Comparison of ENCODE assay signal across 16 cellular contexts in genomic region chr12:44223736-44224135, GRCh38.
A peak's percentile ranks its signal among the peaks of the same experiment; 100 is the strongest.
DNase-seq lines count a peak whose midpoint lies in the region; ATAC-seq and TF ChIP-seq lines count a peak whose summit lies in the region.
"Had no signal": no experiment of that assay in that cellular context is flagged by ENCODE, and none has a peak within 500 bp of the region (broad histone marks: within the 10 kb centered on the region; RNA-seq: fewer than 3 reads in every experiment).

No MANE protein-coding gene starts in this region.

- WGBS in testis, 2 donors = 17 to 51% methylated on average over 2 of the region's 2 CpGs
- WGBS in aorta, 2 donors = 30 to 37% methylated on average over 2 of the region's 2 CpGs

- no peaks in the 10 kb centered on the region for H3K27me3 ChIP-seq in testis
- no peaks in the 10 kb centered on the region for H3K27me3 ChIP-seq in aorta (ENCODE audit: control insufficient read depth in 1 of 2, insufficient read depth in 2 of 2, low read length in 1 of 2)
- H3K27me3 ChIP-seq: BE2C had no signal

- TF ChIP-seq CTCF in fibroblast of the aortic adventitia (IDR thresholded peaks at IDR 0.05; ENCODE audit: insufficient read depth, low read length) (no peak), testis (IDR thresholded peaks at IDR 0.05) (no peak)

- H3K4me1 ChIP-seq in testis (peaks cover 13% of the 10 kb centered on the region), aorta (ENCODE audit: control insufficient read depth in 1 of 2, insufficient read depth in 2 of 2, low read length in 2 of 2) (peaks cover 0 to 6% of the 10 kb centered on the region in 2 donors)
- H3K4me1 ChIP-seq: BE2C, Caco-2 had no signal

- H3K4me3 ChIP-seq in fibroblast of the aortic adventitia (ENCODE audit: low read depth, low read length) (no peak overlapping the region), testis (no peak overlapping the region), aorta (ENCODE audit: low read length in 2 of 2) (no peak overlapping the region)

- H3K9me3 ChIP-seq in testis (no peaks in the 10 kb centered on the region), aorta (ENCODE audit: control insufficient read depth, low read length) (no peaks in the 10 kb centered on the region)
- H3K9me3 ChIP-seq: BE2C, Caco-2 had no signal

- no peak for ATAC-seq in aorta (ENCODE audit: low FRiP score)
- ATAC-seq in GM21423 (IDR thresholded peaks at IDR 0.05; ENCODE audit: unreplicated experiment) = no peak
- ATAC-seq: HepG2 had no signal

- in situ Hi-C loops in G401 (cut with HindIII; ENCODE audit: low sequenced_read_pairs) = no loop called here

- intact Hi-C loops in testis (cut with DNase I; ENCODE audit: low total_unique reads) (no loop called here), aorta (cut with DNase I) (no loop called here)

- TF ChIP-seq POLR2A in testis (IDR thresholded peaks at IDR 0.05) = no peak

- H3K27ac ChIP-seq in testis (peak overlapping the region in 1 of 2 donors; percentile 45), aorta (ENCODE audit: low read depth in 1 of 2, low read length in 2 of 2) (no peak overlapping the region)

- DNase-seq in G401 (ENCODE audit: low spot score) (peak; percentile 47), NCI-H446 (lab: John Stamatoyannopoulos, UW) (peak; percentile 40 to 73), fibroblast of the aortic adventitia (ENCODE audit: low read depth) (peak; percentile 4), testis (peak; percentile 51), aorta (no peak)
- DNase-seq: ACHN; BE2C; Caco-2; CD4-positive, CD25-positive, alpha-beta regulatory T cell; CD8-positive, alpha-beta memory T cell; DMS153; DMS79; GF-D8; H9 had no signal

- no peaks in the 10 kb centered on the region for H3K36me3 ChIP-seq in testis (ENCODE audit: low read depth, missing control alignments)
- H3K36me3 ChIP-seq in aorta (ENCODE audit: control insufficient read depth in 1 of 2, insufficient read depth in 2 of 2, low read length in 1 of 2) = no peaks in the 10 kb centered on the region
- H3K36me3 ChIP-seq: BE2C had no signal

Comparison
In these comparisons a context has a peak if more than half of its experiments do, and no peak if none do; other contexts are left out.
1. DNase-seq: peak in G401 (single experiment), NCI-H446 (2 of 2), fibroblast of the aortic adventitia (single experiment) and testis (single experiment); none in aorta (0 of 2).